Comparison of ENCODE assay signal across 26 cellular contexts in genomic region chr6:152050451-152051195, GRCh38.
"Had no signal": no experiment of that assay in that cellular context is flagged by ENCODE, and none has a peak within 500 bp of the region (broad histone marks: within the 10 kb centered on the region; RNA-seq: fewer than 3 reads in every experiment).

No MANE protein-coding gene starts in this region.

- H3K9ac ChIP-seq: neural progenitor cell, parathyroid adenoma had no signal

- DNase-seq: activated CD4-positive, alpha-beta T cell treated with anti-CD3 and anti-CD28 coated beads for 36 hours; activated CD4-positive, CD25-positive, alpha-beta regulatory T cell; activated CD8-positive, alpha-beta memory T cell treated with anti-CD3 and anti-CD28 coated beads, Interleukin-2, amount 10 ng/mL, durations not matched to agents 7 days and 5 days; activated CD8-positive, alpha-beta T cell treated with anti-CD3 and anti-CD28 coated beads, Interleukin-2, amount 10 ng/mL, durations not matched to agents 7 days and 5 days; activated effector memory CD4-positive, alpha-beta T cell treated with Interleukin-2 at 50 U/mL for 16 hours; activated naive CD4-positive, alpha-beta T cell treated with Interleukin-2 at 50 U/mL for 16 hours; adrenal gland; brain microvascular endothelial cell; effector memory CD8-positive, alpha-beta T cell; erythroblast; foreskin keratinocyte; heart right ventricle; left lung; lower lobe of right lung; mesendoderm; natural killer cell; occipital lobe; psoas muscle; sigmoid colon; stimulated activated CD4-positive, alpha-beta T cell treated with anti-CD3 and anti-CD28 coated beads, Interleukin-15, amount 100 ng/mL, for 24 hours; stimulated activated CD4-positive, alpha-beta T cell treated with anti-CD3 and anti-CD28 coated beads, Interleukin-2, amount 100 ng/mL, for 24 hours; stimulated activated naive CD4-positive, alpha-beta T cell had no signal

- H3K4me3 ChIP-seq: adrenal gland, coronary artery, heart right ventricle, left lung, lower lobe of right lung, neural progenitor cell, psoas muscle, sigmoid colon, tibial nerve had no signal

- H3K36me3 ChIP-seq: adrenal gland, brain microvascular endothelial cell, heart right ventricle, left lung, lower lobe of right lung, neural progenitor cell, sigmoid colon, tibial nerve had no signal

- H3K4me1 ChIP-seq: adrenal gland, heart right ventricle, left lung, lower lobe of right lung, neural progenitor cell, parathyroid adenoma, sigmoid colon, tibial nerve had no signal

- H3K9me3 ChIP-seq: adrenal gland, heart right ventricle, left lung, lower lobe of right lung, psoas muscle, sigmoid colon, tibial nerve had no signal

- H3K27me3 ChIP-seq: adrenal gland, brain microvascular endothelial cell, foreskin keratinocyte, left lung, neural progenitor cell, sigmoid colon, tibial nerve had no signal
